1 cellular context compared by ENCODE assay signal in genomic region chr3:71186816-71187215, GRCh38.
A peak's percentile ranks its signal among the peaks of the same experiment; 100 is the strongest.
TF ChIP-seq lines count a peak whose summit lies in the region.

No MANE protein-coding gene starts in this region.

TF ChIP-seq in HEK293, 187 proteins besides CTCF, POLR2A, EP300 and RAD21:
- TF ChIP-seq PATZ1 (tag by site-specific recombination; IDR thresholded peaks at IDR 0.05) (no peak), ZNF660 (tag by site-specific recombination; IDR thresholded peaks at IDR 0.05) (no peak), ZNF341 (tag by site-specific recombination; IDR thresholded peaks at IDR 0.05; ENCODE audit: low read depth) (no peak), SETDB1 (IDR thresholded peaks at IDR 0.05; ENCODE audit: insufficient read length, low read length) (peak; percentile 37), ZNF132 (tag by site-specific recombination; IDR thresholded peaks at IDR 0.05; ENCODE audit: borderline replicate concordance) (no peak)
